ENCODE assay signal across 1 cellular context in the genomic region with DNA sequence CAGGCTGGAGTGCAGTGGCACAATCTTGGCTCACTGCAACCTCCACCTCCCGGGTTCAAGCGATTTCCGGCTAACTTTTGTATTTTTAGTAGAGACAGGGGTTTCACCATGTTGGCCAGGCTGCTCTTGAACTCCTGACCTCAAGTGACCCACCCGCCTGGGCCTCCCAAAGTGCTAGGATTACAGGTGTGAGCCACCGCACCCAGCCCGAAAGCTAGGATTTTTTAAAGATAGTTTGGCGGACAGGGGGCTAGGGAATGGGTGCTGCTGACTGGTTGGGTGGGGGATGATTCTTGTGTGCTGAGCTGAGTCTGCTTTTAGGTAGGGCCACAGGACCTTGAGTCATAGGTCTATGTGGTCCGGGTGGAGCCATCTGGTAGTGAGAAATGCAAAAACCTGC.
TF ChIP-seq lines count a peak whose summit lies in the region.

No MANE protein-coding gene starts in this region.

TF ChIP-seq in HepG2, 621 proteins besides CTCF, POLR2A, EP300 and RAD21:
- TF ChIP-seq ZNF460 (CRISPR knock-in tag; IDR thresholded peaks at IDR 0.05; ENCODE audit: borderline replicate concordance): peak; percentile 44; the same call in 1 of the 2 replicates
TF ChIP-seq in HepG2: peak in this region for 1; not testable (repeated sequence) for 620.
